ENCODE assay signal across 1 cellular context in the genomic region with DNA sequence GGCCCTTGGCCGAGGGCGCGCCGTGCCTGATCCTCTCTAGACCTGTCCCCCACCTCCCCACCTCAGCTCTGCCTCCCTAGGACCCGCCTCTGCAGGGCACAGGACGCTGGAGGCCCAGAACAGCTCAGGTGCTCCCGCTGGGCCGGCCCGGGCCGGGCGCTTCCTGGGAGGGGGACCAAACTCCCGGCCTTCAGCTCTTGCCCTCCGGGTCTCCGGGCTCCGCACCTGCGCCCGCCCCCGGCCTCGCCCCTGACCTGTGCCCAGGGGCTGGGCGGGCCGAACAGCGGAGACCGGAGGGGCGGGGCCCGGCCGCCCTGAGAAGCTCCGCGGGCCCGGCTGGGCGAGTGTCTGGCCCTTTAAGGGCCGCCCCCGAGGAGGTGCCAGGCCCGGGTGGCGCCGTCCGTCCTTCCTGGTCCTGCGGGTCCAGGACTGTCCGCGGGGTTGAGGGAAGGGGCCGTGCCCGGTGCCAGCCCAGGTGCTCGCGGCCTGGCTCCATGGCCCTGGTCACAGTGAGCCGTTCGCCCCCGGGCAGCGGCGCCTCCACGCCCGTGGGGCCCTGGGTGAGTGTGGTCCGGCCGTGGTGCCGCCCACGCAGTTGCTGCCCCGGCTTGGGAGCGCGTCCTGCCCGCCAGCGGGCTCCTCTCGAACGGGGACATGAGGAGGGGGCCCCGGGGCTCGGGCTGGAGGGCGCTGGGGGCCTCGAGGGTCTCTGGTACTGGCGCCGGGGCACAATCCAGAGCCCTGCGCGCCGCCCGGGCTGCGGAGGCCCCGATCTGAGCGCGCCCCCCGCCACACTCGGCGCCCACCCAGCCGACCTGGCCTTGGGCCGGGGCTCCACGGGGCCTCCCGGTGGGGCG.
TF ChIP-seq lines count a peak whose summit lies in the region.

A gene with protein sequence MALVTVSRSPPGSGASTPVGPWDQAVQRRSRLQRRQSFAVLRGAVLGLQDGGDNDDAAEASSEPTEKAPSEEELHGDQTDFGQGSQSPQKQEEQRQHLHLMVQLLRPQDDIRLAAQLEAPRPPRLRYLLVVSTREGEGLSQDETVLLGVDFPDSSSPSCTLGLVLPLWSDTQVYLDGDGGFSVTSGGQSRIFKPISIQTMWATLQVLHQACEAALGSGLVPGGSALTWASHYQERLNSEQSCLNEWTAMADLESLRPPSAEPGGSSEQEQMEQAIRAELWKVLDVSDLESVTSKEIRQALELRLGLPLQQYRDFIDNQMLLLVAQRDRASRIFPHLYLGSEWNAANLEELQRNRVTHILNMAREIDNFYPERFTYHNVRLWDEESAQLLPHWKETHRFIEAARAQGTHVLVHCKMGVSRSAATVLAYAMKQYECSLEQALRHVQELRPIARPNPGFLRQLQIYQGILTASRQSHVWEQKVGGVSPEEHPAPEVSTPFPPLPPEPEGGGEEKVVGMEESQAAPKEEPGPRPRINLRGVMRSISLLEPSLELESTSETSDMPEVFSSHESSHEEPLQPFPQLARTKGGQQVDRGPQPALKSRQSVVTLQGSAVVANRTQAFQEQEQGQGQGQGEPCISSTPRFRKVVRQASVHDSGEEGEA (plus strand): TSS at position 399 of the 857 bp plus-strand sequence. CDS start 96 bp downstream, at position 495.

TF ChIP-seq in HepG2, 621 proteins besides CTCF, POLR2A, EP300 and RAD21 (continued from another document and continues in another):
- TF ChIP-seq, protein P1, sequence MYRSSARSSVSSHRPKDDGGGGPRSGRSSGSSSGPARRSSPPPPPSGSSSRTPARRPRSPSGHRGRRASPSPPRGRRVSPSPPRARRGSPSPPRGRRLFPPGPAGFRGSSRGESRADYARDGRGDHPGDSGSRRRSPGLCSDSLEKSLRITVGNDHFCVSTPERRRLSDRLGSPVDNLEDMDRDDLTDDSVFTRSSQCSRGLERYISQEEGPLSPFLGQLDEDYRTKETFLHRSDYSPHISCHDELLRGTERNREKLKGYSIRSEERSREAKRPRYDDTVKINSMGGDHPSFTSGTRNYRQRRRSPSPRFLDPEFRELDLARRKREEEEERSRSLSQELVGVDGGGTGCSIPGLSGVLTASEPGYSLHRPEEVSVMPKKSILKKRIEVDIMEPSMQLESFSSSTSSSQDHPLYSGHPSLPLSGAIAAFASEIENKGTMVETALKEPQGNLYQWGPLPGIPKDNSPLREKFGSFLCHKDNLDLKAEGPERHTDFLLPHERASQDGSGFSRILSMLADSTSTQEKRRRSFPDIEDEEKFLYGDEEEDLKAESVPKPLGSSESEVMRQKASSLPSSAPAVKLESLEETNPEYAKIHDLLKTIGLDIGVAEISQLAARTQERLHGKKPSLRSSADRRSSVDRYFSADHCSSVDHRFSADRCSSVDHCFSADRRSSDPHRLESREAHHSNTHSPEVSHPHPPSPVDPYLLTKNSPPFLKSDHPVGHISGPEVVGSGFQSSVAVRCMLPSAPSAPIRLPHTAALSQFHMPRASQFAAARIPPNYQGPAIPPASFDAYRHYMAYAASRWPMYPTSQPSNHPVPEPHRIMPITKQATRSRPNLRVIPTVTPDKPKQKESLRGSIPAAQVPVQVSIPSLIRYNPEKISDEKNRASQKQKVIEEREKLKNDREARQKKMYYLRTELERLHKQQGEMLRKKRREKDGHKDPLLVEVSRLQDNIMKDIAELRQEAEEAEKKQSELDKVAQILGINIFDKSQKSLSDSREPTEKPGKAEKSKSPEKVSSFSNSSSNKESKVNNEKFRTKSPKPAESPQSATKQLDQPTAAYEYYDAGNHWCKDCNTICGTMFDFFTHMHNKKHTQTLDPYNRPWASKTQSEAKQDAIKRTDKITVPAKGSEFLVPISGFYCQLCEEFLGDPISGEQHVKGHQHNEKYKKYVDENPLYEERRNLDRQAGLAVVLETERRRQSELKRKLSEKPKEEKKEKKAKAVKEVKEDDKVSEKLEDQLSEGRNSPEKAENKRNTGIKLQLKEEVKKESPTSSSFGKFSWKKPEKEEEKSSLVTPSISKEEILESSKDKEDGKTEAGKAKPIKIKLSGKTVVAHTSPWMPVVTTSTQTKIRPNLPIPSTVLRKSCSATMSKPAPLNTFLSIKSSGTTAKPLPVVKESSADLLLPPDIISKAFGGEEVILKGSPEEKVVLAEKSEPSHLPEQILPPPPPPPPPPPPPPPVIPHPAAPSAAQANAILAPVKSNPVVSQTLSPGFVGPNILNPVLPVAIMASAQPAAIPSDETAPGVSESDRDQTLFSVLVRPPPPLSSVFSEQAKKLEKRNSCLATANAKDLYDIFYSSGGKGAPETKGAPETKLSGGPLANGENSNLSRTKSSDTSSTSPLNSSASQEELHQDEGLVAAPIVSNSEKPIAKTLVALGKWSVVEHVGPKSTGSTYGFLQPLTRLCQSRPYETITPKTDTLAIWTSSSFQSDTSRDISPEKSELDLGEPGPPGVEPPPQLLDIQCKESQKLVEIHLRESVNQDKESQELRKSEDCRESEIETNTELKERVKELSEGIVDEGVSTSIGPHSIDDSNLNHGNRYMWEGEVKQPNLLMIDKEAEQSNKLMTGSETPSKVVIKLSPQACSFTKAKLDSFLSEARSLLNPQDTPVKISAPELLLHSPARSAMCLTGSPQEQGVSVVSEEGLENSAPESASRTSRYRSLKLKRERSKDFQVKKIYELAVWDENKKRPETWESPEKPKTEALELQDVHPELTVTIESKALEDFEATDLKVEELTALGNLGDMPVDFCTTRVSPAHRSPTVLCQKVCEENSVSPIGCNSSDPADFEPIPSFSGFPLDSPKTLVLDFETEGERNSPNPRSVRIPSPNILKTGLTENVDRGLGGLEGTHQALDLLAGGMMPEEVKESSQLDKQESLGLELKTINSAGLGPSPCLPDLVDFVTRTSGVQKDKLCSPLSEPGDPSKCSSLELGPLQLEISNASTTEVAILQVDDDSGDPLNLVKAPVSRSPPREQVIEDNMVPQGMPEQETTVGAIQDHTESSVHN (CRISPR knock-in tag; IDR thresholded peaks at IDR 0.05), result no peak
- TF ChIP-seq TSC22D2 (CRISPR knock-in tag; IDR thresholded peaks at IDR 0.05; ENCODE audit: borderline replicate concordance) (no peak), ZNF781 (CRISPR knock-in tag; IDR thresholded peaks at IDR 0.05; ENCODE audit: borderline replicate concordance, not compliant biosample characterization) (no peak), MXI1 (IDR thresholded peaks at IDR 0.05; ENCODE audit: borderline replicate concordance, low read depth, low read length) (peak; percentile 18; the same call in 1 of the 3 replicates), SAP130 (CRISPR knock-in tag; IDR thresholded peaks at IDR 0.05; ENCODE audit: low read depth) (peak; percentile 65), KLF9 (CRISPR knock-in tag; IDR thresholded peaks at IDR 0.05; ENCODE audit: low read depth) (no peak), ZFX (CRISPR knock-in tag; IDR thresholded peaks at IDR 0.05; ENCODE audit: low read depth) (peak; percentile 80), CREM (IDR thresholded peaks at IDR 0.05) (no peak), CREM (CRISPR knock-in tag; IDR thresholded peaks at IDR 0.05) (no peak), ZNF703 (CRISPR knock-in tag; IDR thresholded peaks at IDR 0.05; ENCODE audit: borderline replicate concordance) (no peak), ZNF343 (CRISPR knock-in tag; IDR thresholded peaks at IDR 0.05) (0 out of 2 replicates have a peak, but pooled peaks have one; percentile 27), ZNF274 (CRISPR knock-in tag; IDR thresholded peaks at IDR 0.05) (no peak), ZNF143 (CRISPR knock-in tag; IDR thresholded peaks at IDR 0.05) (no peak), ZMYM3 (CRISPR knock-in tag; IDR thresholded peaks at IDR 0.05) (no peak), BRD4 (CRISPR knock-in tag; IDR thresholded peaks at IDR 0.05) (no peak), ZFY (CRISPR knock-in tag; IDR thresholded peaks at IDR 0.05) (peak; percentile 83), RCOR2 (CRISPR knock-in tag; IDR thresholded peaks at IDR 0.05) (no peak), TCF7L2 (IDR thresholded peaks at IDR 0.05; ENCODE audit: low read depth, low read length) (no peak), RXRB (CRISPR knock-in tag; IDR thresholded peaks at IDR 0.05; ENCODE audit: borderline replicate concordance) (0 out of 2 replicates have a peak, but pooled peaks have one; percentile 10), ELF3 (CRISPR knock-in tag; IDR thresholded peaks at IDR 0.05) (0 out of 2 replicates have a peak, but pooled peaks have one; percentile 37), SRSF4 (IDR thresholded peaks at IDR 0.05; ENCODE audit: low read depth, low read length, poor library complexity, severe bottlenecking) (no peak)
- TF ChIP-seq, protein P2, sequence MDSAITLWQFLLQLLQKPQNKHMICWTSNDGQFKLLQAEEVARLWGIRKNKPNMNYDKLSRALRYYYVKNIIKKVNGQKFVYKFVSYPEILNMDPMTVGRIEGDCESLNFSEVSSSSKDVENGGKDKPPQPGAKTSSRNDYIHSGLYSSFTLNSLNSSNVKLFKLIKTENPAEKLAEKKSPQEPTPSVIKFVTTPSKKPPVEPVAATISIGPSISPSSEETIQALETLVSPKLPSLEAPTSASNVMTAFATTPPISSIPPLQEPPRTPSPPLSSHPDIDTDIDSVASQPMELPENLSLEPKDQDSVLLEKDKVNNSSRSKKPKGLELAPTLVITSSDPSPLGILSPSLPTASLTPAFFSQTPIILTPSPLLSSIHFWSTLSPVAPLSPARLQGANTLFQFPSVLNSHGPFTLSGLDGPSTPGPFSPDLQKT (CRISPR knock-in tag; IDR thresholded peaks at IDR 0.05; ENCODE audit: borderline replicate concordance), result no peak
- TF ChIP-seq, protein P3, sequence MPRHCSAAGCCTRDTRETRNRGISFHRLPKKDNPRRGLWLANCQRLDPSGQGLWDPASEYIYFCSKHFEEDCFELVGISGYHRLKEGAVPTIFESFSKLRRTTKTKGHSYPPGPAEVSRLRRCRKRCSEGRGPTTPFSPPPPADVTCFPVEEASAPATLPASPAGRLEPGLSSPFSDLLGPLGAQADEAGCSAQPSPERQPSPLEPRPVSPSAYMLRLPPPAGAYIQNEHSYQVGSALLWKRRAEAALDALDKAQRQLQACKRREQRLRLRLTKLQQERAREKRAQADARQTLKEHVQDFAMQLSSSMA (CRISPR knock-in tag; IDR thresholded peaks at IDR 0.05), result no peak
- TF ChIP-seq, protein P4, sequence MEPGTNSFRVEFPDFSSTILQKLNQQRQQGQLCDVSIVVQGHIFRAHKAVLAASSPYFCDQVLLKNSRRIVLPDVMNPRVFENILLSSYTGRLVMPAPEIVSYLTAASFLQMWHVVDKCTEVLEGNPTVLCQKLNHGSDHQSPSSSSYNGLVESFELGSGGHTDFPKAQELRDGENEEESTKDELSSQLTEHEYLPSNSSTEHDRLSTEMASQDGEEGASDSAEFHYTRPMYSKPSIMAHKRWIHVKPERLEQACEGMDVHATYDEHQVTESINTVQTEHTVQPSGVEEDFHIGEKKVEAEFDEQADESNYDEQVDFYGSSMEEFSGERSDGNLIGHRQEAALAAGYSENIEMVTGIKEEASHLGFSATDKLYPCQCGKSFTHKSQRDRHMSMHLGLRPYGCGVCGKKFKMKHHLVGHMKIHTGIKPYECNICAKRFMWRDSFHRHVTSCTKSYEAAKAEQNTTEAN (CRISPR knock-in tag; conservative IDR thresholded peaks at IDR 0.05), result 0 out of 2 replicates have a peak, but pooled peaks have one; percentile 6
- TF ChIP-seq, protein P5, sequence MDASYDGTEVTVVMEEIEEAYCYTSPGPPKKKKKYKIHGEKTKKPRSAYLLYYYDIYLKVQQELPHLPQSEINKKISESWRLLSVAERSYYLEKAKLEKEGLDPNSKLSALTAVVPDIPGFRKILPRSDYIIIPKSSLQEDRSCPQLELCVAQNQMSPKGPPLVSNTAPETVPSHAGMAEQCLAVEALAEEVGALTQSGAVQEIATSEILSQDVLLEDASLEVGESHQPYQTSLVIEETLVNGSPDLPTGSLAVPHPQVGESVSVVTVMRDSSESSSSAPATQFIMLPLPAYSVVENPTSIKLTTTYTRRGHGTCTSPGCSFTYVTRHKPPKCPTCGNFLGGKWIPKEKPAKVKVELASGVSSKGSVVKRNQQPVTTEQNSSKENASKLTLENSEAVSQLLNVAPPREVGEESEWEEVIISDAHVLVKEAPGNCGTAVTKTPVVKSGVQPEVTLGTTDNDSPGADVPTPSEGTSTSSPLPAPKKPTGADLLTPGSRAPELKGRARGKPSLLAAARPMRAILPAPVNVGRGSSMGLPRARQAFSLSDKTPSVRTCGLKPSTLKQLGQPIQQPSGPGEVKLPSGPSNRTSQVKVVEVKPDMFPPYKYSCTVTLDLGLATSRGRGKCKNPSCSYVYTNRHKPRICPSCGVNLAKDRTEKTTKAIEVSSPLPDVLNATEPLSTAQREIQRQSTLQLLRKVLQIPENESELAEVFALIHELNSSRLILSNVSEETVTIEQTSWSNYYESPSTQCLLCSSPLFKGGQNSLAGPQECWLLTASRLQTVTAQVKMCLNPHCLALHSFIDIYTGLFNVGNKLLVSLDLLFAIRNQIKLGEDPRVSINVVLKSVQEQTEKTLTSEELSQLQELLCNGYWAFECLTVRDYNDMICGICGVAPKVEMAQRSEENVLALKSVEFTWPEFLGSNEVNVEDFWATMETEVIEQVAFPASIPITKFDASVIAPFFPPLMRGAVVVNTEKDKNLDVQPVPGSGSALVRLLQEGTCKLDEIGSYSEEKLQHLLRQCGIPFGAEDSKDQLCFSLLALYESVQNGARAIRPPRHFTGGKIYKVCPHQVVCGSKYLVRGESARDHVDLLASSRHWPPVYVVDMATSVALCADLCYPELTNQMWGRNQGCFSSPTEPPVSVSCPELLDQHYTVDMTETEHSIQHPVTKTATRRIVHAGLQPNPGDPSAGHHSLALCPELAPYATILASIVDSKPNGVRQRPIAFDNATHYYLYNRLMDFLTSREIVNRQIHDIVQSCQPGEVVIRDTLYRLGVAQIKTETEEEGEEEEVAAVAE (CRISPR knock-in tag; IDR thresholded peaks at IDR 0.05; ENCODE audit: borderline replicate concordance), result no peak
- TF ChIP-seq, protein P6, sequence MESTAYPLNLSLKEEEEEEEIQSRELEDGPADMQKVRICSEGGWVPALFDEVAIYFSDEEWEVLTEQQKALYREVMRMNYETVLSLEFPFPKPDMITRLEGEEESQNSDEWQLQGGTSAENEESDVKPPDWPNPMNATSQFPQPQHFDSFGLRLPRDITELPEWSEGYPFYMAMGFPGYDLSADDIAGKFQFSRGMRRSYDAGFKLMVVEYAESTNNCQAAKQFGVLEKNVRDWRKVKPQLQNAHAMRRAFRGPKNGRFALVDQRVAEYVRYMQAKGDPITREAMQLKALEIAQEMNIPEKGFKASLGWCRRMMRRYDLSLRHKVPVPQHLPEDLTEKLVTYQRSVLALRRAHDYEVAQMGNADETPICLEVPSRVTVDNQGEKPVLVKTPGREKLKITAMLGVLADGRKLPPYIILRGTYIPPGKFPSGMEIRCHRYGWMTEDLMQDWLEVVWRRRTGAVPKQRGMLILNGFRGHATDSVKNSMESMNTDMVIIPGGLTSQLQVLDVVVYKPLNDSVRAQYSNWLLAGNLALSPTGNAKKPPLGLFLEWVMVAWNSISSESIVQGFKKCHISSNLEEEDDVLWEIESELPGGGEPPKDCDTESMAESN (CRISPR knock-in tag; conservative IDR thresholded peaks at IDR 0.05), result peak; percentile 98
- TF ChIP-seq, protein P7, sequence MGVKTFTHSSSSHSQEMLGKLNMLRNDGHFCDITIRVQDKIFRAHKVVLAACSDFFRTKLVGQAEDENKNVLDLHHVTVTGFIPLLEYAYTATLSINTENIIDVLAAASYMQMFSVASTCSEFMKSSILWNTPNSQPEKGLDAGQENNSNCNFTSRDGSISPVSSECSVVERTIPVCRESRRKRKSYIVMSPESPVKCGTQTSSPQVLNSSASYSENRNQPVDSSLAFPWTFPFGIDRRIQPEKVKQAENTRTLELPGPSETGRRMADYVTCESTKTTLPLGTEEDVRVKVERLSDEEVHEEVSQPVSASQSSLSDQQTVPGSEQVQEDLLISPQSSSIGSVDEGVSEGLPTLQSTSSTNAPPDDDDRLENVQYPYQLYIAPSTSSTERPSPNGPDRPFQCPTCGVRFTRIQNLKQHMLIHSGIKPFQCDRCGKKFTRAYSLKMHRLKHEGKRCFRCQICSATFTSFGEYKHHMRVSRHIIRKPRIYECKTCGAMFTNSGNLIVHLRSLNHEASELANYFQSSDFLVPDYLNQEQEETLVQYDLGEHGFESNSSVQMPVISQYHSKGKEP (CRISPR knock-in tag; IDR thresholded peaks at IDR 0.05), result no peak
